In the genomic region with DNA sequence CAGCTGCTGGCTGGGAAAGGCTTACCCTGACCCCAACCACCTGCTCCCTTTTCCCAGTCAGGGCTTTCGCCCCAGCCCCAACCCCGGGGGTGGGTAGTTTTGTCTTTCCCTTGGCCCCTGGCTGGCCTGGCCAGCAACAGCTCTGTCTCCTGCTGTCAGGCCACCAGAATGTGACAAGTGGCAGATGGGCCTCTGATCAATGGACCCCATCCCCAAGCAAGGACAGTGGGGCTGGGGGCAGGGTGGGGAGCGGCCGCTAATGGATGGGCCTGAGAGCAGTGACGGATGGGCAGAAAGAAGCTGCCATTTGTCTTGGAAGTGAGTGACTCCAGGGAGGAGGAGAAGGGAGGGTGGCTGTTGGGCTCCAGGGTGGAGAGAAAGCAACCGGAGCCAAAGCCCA, we compare ENCODE assay signal across 8 cellular contexts.
"Had no signal": no experiment of that assay in that cellular context is flagged by ENCODE, and none has a peak within 500 bp of the region (broad histone marks: within the 10 kb centered on the region; RNA-seq: fewer than 3 reads in every experiment).

No MANE protein-coding gene starts in this region.

- H3K4me3 ChIP-seq: GM23248, HAP-1 had no signal

- H3K9me3 ChIP-seq: HAP-1 had no signal

- ATAC-seq: HCT116 had no signal

- H3K4me1 Mint-ChIP-seq: IgD-negative memory B cell had no signal

- H3K36me3 ChIP-seq: HAP-1 had no signal

- H3K9me3 Mint-ChIP-seq: IgD-negative memory B cell had no signal

- H3K27ac ChIP-seq: GM23248, HL-60 had no signal

- H3K4me1 ChIP-seq: HAP-1 had no signal

- DNase-seq: GM23248, GOT3, H7, KBM-7 had no signal
